1 cellular context compared by ENCODE assay signal in the genomic region with DNA sequence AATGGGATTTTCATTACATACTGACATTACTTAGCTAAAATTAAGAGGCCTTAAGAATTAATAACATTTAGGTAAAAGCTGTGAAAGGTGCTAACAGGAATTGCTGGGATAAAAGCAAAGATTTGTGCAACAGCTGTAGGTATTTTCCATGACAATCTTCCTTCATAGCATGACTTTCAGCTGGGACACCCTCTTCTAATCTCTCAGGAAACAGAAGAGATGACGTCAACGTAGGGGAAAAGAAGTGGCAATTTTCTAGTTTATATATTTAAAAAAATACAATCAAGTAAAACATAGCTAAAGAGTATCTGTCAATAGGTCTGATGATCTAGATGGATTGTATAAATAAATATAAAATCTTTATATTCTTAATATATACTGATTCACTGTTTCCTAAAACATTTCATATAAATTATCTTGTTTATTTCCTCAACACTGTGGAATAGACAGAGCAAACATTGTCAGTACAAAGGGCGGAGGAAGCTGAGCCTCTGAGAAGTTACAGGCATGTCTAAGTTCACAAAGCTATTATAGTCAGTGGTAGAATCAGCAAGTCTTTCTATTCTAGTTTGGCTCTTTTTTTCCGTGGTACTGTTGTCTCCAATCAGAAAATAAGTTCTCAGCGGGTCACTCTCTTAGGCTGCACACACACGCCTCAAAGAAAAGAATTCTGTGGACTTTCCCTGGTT.
TF ChIP-seq lines count a peak whose summit lies in the region.

No MANE protein-coding gene starts in this region.

TF ChIP-seq in endothelial cell of umbilical vein, 7 proteins besides CTCF, POLR2A, EP300 and RAD21 (continued from another document):
- TF ChIP-seq, protein P1, sequence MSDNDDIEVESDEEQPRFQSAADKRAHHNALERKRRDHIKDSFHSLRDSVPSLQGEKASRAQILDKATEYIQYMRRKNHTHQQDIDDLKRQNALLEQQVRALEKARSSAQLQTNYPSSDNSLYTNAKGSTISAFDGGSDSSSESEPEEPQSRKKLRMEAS (IDR thresholded peaks at IDR 0.05; ENCODE audit: insufficient read depth, insufficient read length) = no peak
- TF ChIP-seq FOS (IDR thresholded peaks at IDR 0.05; ENCODE audit: borderline replicate concordance, insufficient read depth, low read length) (peak; percentile 29), GATA2 (IDR thresholded peaks at IDR 0.05; ENCODE audit: insufficient read depth, insufficient read length, low read depth, low read length) (peak; percentile 56)
